Comparison of ENCODE assay signal across 12 cellular contexts in genomic region chr20:34403908-34404307, GRCh38. TPM values are rescaled to one million over a fixed set of nuclear protein-coding genes. Genes with fewer than 3 reads are reported as not detected.
A peak's percentile ranks its signal among the peaks of the same experiment; 100 is the strongest.
DNase-seq lines count a peak whose midpoint lies in the region; ATAC-seq and TF ChIP-seq lines count a peak whose summit lies in the region.
"Had no signal": no experiment of that assay in that cellular context is flagged by ENCODE, and none has a peak within 500 bp of the region (broad histone marks: within the 10 kb centered on the region; RNA-seq: fewer than 3 reads in every experiment).

No MANE protein-coding gene starts in this region.

- peak; percentile 57 for DNase-seq in GM10248 (ENCODE audit: extremely low spot score)
- DNase-seq in NOMO-1 treated with dmso at 0.1 percent for 144 hours (lab: John Stamatoyannopoulos, UW; ENCODE audit: unreplicated experiment), result peak; percentile 6
- no peak for DNase-seq in right lobe of liver
- no peak for DNase-seq in DMS 273 (lab: John Stamatoyannopoulos, UW; ENCODE audit: unreplicated experiment)
- no peak for DNase-seq in DMS79 treated with DMSO at 0.1 percent for 48 hours (lab: John Stamatoyannopoulos, UW)
- DNase-seq: activated CD4-positive, alpha-beta T cell treated with anti-CD3 and anti-CD28 coated beads, Interleukin-2, amount 50 U/mL, for 1 hour; amygdala; DMS 273 treated with DMSO at 0.1 percent for 48 hours; NCI-H1930 had no signal

- H3K4me1 ChIP-seq in right lobe of liver, result peaks cover 0 to 86% (median 43%) of the 10 kb centered on the region in 4 donors

- intact Hi-C loops in right lobe of liver (cut with DNase I), result no loop called here

- TF ChIP-seq POLR2A in right lobe of liver (IDR thresholded peaks at IDR 0.05), result no peak

- no peaks in the 10 kb centered on the region for H3K27me3 ChIP-seq in right lobe of liver

- POLR2A ChIA-PET in GM10248 (lab: Yijun Ruan, JAX), result no interaction called here

- no peaks in the 10 kb centered on the region for H3K9me3 ChIP-seq in right lobe of liver

- CTCF ChIA-PET in GM10248 (lab: Yijun Ruan, JAX), result no interaction called here

- peak overlapping the region in 2 of 3 donors; percentile 65 to 71 for H3K27ac ChIP-seq in right lobe of liver

- WGBS in right lobe of liver (ENCODE audit: insufficient coverage, low coverage, low lambda C conversion rate, missing lambda C conversion rate), result 33% methylated on average over 1 of the region's 1 CpG

- TF ChIP-seq CTCF in GM10248 (IDR thresholded peaks at IDR 0.05; ENCODE audit: control extremely low read depth, extremely low read depth, low read depth, missing control alignments), result no peak
- TF ChIP-seq CTCF in right lobe of liver (IDR thresholded peaks at IDR 0.05), result no peak

- H3K36me3 ChIP-seq in right lobe of liver, result peaks cover 0 to 3% (median 0%) of the 10 kb centered on the region in 4 donors

- H3K4me3 ChIP-seq in right lobe of liver, result no peak overlapping the region

- ATAC-seq in GM21447 (IDR thresholded peaks at IDR 0.05; ENCODE audit: unreplicated experiment), result peak; percentile 51
- no peak for ATAC-seq in right lobe of liver
- no peak for ATAC-seq in GM21390 (IDR thresholded peaks at IDR 0.05; ENCODE audit: unreplicated experiment)
- no peak for ATAC-seq in HG03045 (IDR thresholded peaks at IDR 0.05; ENCODE audit: unreplicated experiment)

RNA-seq across cellular contexts. Expression of gene ITCH, which starts 40.8 kb away (rescaled TPM):
- total RNA-seq in right lobe of liver, result 10 to 100 TPM; 32.8 to 71.4 (median 44.1) TPM

Comparison
In these comparisons a context has a peak if more than half of its experiments do, and no peak if none do; other contexts are left out.
1. DNase-seq: peak in GM10248 (single experiment) and NOMO-1 treated with dmso at 0.1 percent for 144 hours (single experiment); none in right lobe of liver (0 of 3), DMS 273 (single experiment) and DMS79 treated with DMSO at 0.1 percent for 48 hours (single experiment).